ENCODE assay signal across 18 cellular contexts in genomic region chr12:49415426-49416040, GRCh38. TPM values are rescaled to one million over a fixed set of nuclear protein-coding genes. Genes with fewer than 3 reads are reported as not detected.
DNase-seq lines count a peak whose midpoint lies in the region; ATAC-seq and TF ChIP-seq lines count a peak whose summit lies in the region.
"Had no signal": no experiment of that assay in that cellular context is flagged by ENCODE, and none has a peak within 500 bp of the region (broad histone marks: within the 10 kb centered on the region; RNA-seq: fewer than 3 reads in every experiment).

No MANE protein-coding gene starts in this region.

- TF ChIP-seq RAD21 in HCT116 (IDR thresholded peaks at IDR 0.05; ENCODE audit: low read depth), result no peak

- H3K9ac ChIP-seq in HCT116 (ENCODE audit: low read length) (no peak overlapping the region), SK-N-MC (ENCODE audit: insufficient read length) (no peak overlapping the region)

- peak overlapping the region; percentile 20; the same call in 1 of the 2 replicates for H3K27ac ChIP-seq in HCT116 (ENCODE audit: low read depth, low read length)
- peak overlapping the region; percentile 49 for H3K27ac ChIP-seq in KOPT-K1 (ENCODE audit: low read depth, low read length, poor library complexity, severe bottlenecking)
- peak overlapping the region; percentile 72 for H3K27ac ChIP-seq in SK-N-MC
- no peak overlapping the region for H3K27ac ChIP-seq in uterus

- no peaks in the 10 kb centered on the region for H3K36me3 ChIP-seq in HCT116 (ENCODE audit: control insufficient read depth in 1 of 2, insufficient read depth in 2 of 2, low read length in 2 of 2)
- no peaks in the 10 kb centered on the region for H3K36me3 ChIP-seq in KOPT-K1 (ENCODE audit: insufficient read depth, low read length)
- H3K36me3 ChIP-seq in SK-N-MC (ENCODE audit: insufficient read depth, low read length), result peaks cover 3% of the 10 kb centered on the region; the same call in 1 of the 2 replicates
- no peaks in the 10 kb centered on the region for H3K36me3 ChIP-seq in uterus
- H3K36me3 ChIP-seq: HAP-1 had no signal

- H3K9me3 ChIP-seq in HCT116 (ENCODE audit: control insufficient read depth in 1 of 2, insufficient read depth in 1 of 2, low read depth in 1 of 2, low read length in 2 of 2) (no peaks in the 10 kb centered on the region), KOPT-K1 (ENCODE audit: insufficient read depth, low read length, poor library complexity, severe bottlenecking) (no peaks in the 10 kb centered on the region), SK-N-MC (ENCODE audit: low read depth, low read length) (no peaks in the 10 kb centered on the region), uterus (no peaks in the 10 kb centered on the region)
- H3K9me3 ChIP-seq: HAP-1 had no signal

- no peaks in the 10 kb centered on the region for H3K9me2 ChIP-seq in HCT116 (ENCODE audit: insufficient read depth)

- H3K4me3 ChIP-seq in HCT116 (replicated peaks in 1 of 2; ENCODE audit: low read depth in 1 of 2, low read length in 2 of 2) (no peak overlapping the region), SK-N-MC (peak overlapping the region; percentile 32; the same call in 1 of the 2 replicates), uterus (no peak overlapping the region)
- H3K4me3 ChIP-seq: HAP-1 had no signal

- peaks cover 74% of the 10 kb centered on the region for H3K79me2 ChIP-seq in HCT116 (ENCODE audit: insufficient read depth, low read length)

- H2AFZ ChIP-seq in HCT116 (ENCODE audit: low read depth, low read length, poor library complexity, severe bottlenecking), result no peak overlapping the region

- no peak for ATAC-seq in HCT116
- ATAC-seq: PC-3 had no signal

- no peaks in the 10 kb centered on the region for H4K20me1 ChIP-seq in HCT116 (ENCODE audit: insufficient read depth)

- H3K27me3 ChIP-seq in HCT116 (ENCODE audit: insufficient read depth, low read length) (no peaks in the 10 kb centered on the region), uterus (no peaks in the 10 kb centered on the region)

- POLR2A ChIA-PET in HCT116 (lab: Charles Lee), result no interaction called here

- RAD21 ChIA-PET in HCT116 (lab: Charles Lee; ENCODE audit: low non-redundant PET in 1 of 2, low total read pairs in 2 of 2, uncharacterized antibody in 2 of 2, unreplicated experiment in 2 of 2), result no interaction called here

- H3K4me2 ChIP-seq in HCT116 (ENCODE audit: low read length), result peak overlapping the region; percentile 18; the same call in 1 of the 2 replicates

- DNase-seq in HCT116 (ENCODE audit: low read depth, low spot score) (no peak), SK-N-MC (ENCODE audit: low read depth, low spot score) (peak; percentile 50), iris pigment epithelial cell (ENCODE audit: low read depth) (peak; percentile 30), NCI-H510A treated with DMSO at 0.1 percent for 48 hours (lab: John Stamatoyannopoulos, UW) (no peak), RPMI8226 (no peak), uterus (no peak)
- no peak for DNase-seq in stimulated activated CD4-positive, alpha-beta T cell treated with anti-CD3 and anti-CD28 coated beads, Interleukin-2, amount 100 ng/mL, for 24 hours
- DNase-seq: DMS 273 treated with DMSO at 0.1 percent for 48 hours, GDM1, MM.1S, NCI-H1105, NCI-H1694 treated with DMSO at 0.1 percent for 48 hours, NCI-H2107, NCI-H446 treated with DMSO at 0.1 percent for 48 hours, NCI-H748 treated with DMSO at 0.1 percent for 48 hours, PC-3 had no signal

- H3K4me1 ChIP-seq in HCT116 (ENCODE audit: control insufficient read depth in 1 of 2, insufficient read depth in 2 of 2, low read length in 2 of 2) (peaks cover 34% of the 10 kb centered on the region in 2 experiments), uterus (no peaks in the 10 kb centered on the region)

- BruUV-seq in HCT116 (replicated peaks; lab: Mats Ljungman, UMichigan), result no TSS peak

- intact Hi-C loops in HCT116 (cut with micrococcal nuclease) (no loop called here), uterus (cut with DNase I; ENCODE audit: low total_unique reads) (no loop called here)

- CTCF ChIA-PET in HCT116 (lab: Charles Lee), result no interaction called here

- TF ChIP-seq CTCF in HCT116 (IDR thresholded peaks at IDR 0.05 in 2 of 3, conservative IDR thresholded peaks at IDR 0.05 in 1 of 3; ENCODE audit: borderline replicate concordance in 1 of 3, insufficient read depth in 1 of 3, low read depth in 2 of 3, low read length in 2 of 3) (no peak), uterus (IDR thresholded peaks at IDR 0.05) (no peak)

- TF ChIP-seq POLR2A in HCT116 (IDR thresholded peaks at IDR 0.05; ENCODE audit: borderline replicate concordance, extremely low read depth, insufficient read depth, insufficient read length), result no peak
- no peak for TF ChIP-seq POLR2A in uterus (IDR thresholded peaks at IDR 0.05)

TF ChIP-seq in HCT116, 20 proteins besides CTCF, POLR2A, EP300 and RAD21:
- TF ChIP-seq MAX (IDR thresholded peaks at IDR 0.05) (no peak), POLR2AphosphoS5 (IDR thresholded peaks at IDR 0.05; ENCODE audit: low read depth, low read length) (no peak), ZFX (IDR thresholded peaks at IDR 0.05) (no peak), EZH2 (IDR thresholded peaks at IDR 0.05) (no peak), SIN3A (IDR thresholded peaks at IDR 0.05; ENCODE audit: low read depth) (no peak), TCF7L2 (IDR thresholded peaks at IDR 0.05; ENCODE audit: borderline replicate concordance, extremely low read depth, insufficient read depth, insufficient read length) (no peak), ELF1 (IDR thresholded peaks at IDR 0.05; ENCODE audit: borderline replicate concordance, low read depth) (no peak), CBX3 (IDR thresholded peaks at IDR 0.05; ENCODE audit: low read depth) (no peak), JUND (IDR thresholded peaks at IDR 0.05) (no peak), YY1 (IDR thresholded peaks at IDR 0.05; ENCODE audit: extremely low read depth, insufficient replicate concordance, low read depth, low read length) (no peak), SP1 (IDR thresholded peaks at IDR 0.05; ENCODE audit: low read depth) (no peak), FOSL1 (IDR thresholded peaks at IDR 0.05; ENCODE audit: low read depth) (no peak), EZH2phosphoT487 (IDR thresholded peaks at IDR 0.05; ENCODE audit: borderline replicate concordance) (no peak), SRF (IDR thresholded peaks at IDR 0.05; ENCODE audit: low read depth) (no peak), ATF3 (IDR thresholded peaks at IDR 0.05) (no peak)

RNA-seq across cellular contexts. Expression of gene SPATS2, which starts 48.3 kb away (rescaled TPM):
- total RNA-seq in HCT116 (2021; ENCODE audit: unreplicated experiment), result 74.2 TPM
- polyA plus RNA-seq in HCT116 (2012), result 47.6 and 54.1 TPM in 2 replicates
- 10 to 100 TPM in 2 of 4 donors, 1 to 10 TPM in 2; 3.3 to 46.0 (median 16.0) TPM for total RNA-seq in uterus

Comparison
In these comparisons a context has a peak if more than half of its experiments do, and no peak if none do; other contexts are left out.
1. DNase-seq: peak in SK-N-MC (single experiment) and iris pigment epithelial cell (single experiment); none in HCT116 (single experiment), NCI-H510A treated with DMSO at 0.1 percent for 48 hours (single experiment), RPMI8226 (single experiment), stimulated activated CD4-positive, alpha-beta T cell treated with anti-CD3 and anti-CD28 coated beads, Interleukin-2, amount 100 ng/mL, for 24 hours (0 of 2) and uterus (0 of 2).
2. H3K27ac ChIP-seq: peak in HCT116 (single experiment), KOPT-K1 (single experiment) and SK-N-MC (single experiment); none in uterus (0 of 2).